9 cellular contexts compared by ENCODE assay signal in genomic region chr12:50032516-50033316, GRCh38. TPM values are rescaled to one million over a fixed set of nuclear protein-coding genes. Genes with fewer than 3 reads are reported as not detected.
A peak's percentile ranks its signal among the peaks of the same experiment; 100 is the strongest.
DNase-seq lines count a peak whose midpoint lies in the region; ATAC-seq and TF ChIP-seq lines count a peak whose summit lies in the region.
"Had no signal": no experiment of that assay in that cellular context is flagged by ENCODE, and none has a peak within 500 bp of the region (broad histone marks: within the 10 kb centered on the region; RNA-seq: fewer than 3 reads in every experiment).

No MANE protein-coding gene starts in this region.

- TF ChIP-seq CTCF in epithelial cell of proximal tubule (conservative IDR thresholded peaks at IDR 0.05; ENCODE audit: low read depth, low read length), result no peak
- TF ChIP-seq CTCF in uterus (IDR thresholded peaks at IDR 0.05), result no peak

- peak overlapping the region; percentile 35 for H3K4me3 ChIP-seq in epithelial cell of proximal tubule (ENCODE audit: low read depth, low read length)
- peak overlapping the region; percentile 42 to 56 for H3K4me3 ChIP-seq in muscle layer of duodenum (ENCODE audit: low read depth in 1 of 2, low read length in 2 of 2)
- H3K4me3 ChIP-seq in aorta (ENCODE audit: low read length in 2 of 2), result no peak overlapping the region
- H3K4me3 ChIP-seq in uterus, result no peak overlapping the region

- H3K27ac ChIP-seq in muscle layer of duodenum (ENCODE audit: low read length) (peak overlapping the region; percentile 45), aorta (ENCODE audit: low read depth in 1 of 2, low read length in 2 of 2) (no peak overlapping the region), uterus (no peak overlapping the region)
- H3K27ac ChIP-seq: gastrocnemius medialis had no signal

- H3K4me1 ChIP-seq in muscle layer of duodenum (ENCODE audit: control insufficient read depth in 1 of 2, insufficient read depth in 2 of 2, low read length in 2 of 2) (peaks cover 0 to 10% of the 10 kb centered on the region in 2 donors), aorta (ENCODE audit: control insufficient read depth in 1 of 2, insufficient read depth in 2 of 2, low read length in 2 of 2) (no peaks in the 10 kb centered on the region), uterus (peaks cover 0 to 4% of the 10 kb centered on the region in 2 donors)
- H3K4me1 ChIP-seq: gastrocnemius medialis had no signal

- H3K27me3 Mint-ChIP-seq in activated naive CD8-positive, alpha-beta T cell treated with anti-CD3 and anti-CD28 coated beads, Interleukin-2, amount 50 U/mL, for 24 hours, result peaks cover 21% of the 10 kb centered on the region
- peaks cover 32% of the 10 kb centered on the region for H3K27me3 Mint-ChIP-seq in activated naive CD8-positive, alpha-beta T cell treated with anti-CD3 and anti-CD28 coated beads for 36 hours

- WGBS in aorta, 2 donors, result 13 to 16% methylated on average over 47 to 56 of the region's 56 CpGs

- peaks cover 3% of the 10 kb centered on the region for H3K4me1 Mint-ChIP-seq in activated naive CD8-positive, alpha-beta T cell treated with anti-CD3 and anti-CD28 coated beads, Interleukin-2, amount 50 U/mL, for 24 hours
- H3K4me1 Mint-ChIP-seq in activated naive CD8-positive, alpha-beta T cell treated with anti-CD3 and anti-CD28 coated beads for 36 hours, result peaks cover 1% of the 10 kb centered on the region

- intact Hi-C loops in aorta (cut with DNase I), result no loop called here
- intact Hi-C loops in uterus (cut with DNase I; ENCODE audit: low total_unique reads), result no loop called here

- no peaks in the 10 kb centered on the region for H3K36me3 Mint-ChIP-seq in activated naive CD8-positive, alpha-beta T cell treated with anti-CD3 and anti-CD28 coated beads, Interleukin-2, amount 50 U/mL, for 24 hours (ENCODE audit: low read depth)
- H3K36me3 Mint-ChIP-seq in activated naive CD8-positive, alpha-beta T cell treated with anti-CD3 and anti-CD28 coated beads for 36 hours, result no peaks in the 10 kb centered on the region

- H3K36me3 ChIP-seq in muscle layer of duodenum (ENCODE audit: control insufficient read depth in 1 of 2, insufficient read depth in 2 of 2, low read length in 2 of 2) (no peaks in the 10 kb centered on the region), aorta (ENCODE audit: control insufficient read depth in 1 of 2, insufficient read depth in 2 of 2, low read length in 1 of 2) (no peaks in the 10 kb centered on the region), uterus (no peaks in the 10 kb centered on the region)
- H3K36me3 ChIP-seq: gastrocnemius medialis had no signal

- ATAC-seq in activated naive CD8-positive, alpha-beta T cell treated with anti-CD3 and anti-CD28 coated beads, Interleukin-2, amount 50 U/mL, for 24 hours, result no peak
- ATAC-seq in aorta (ENCODE audit: low FRiP score) (peak; percentile 11), GM21367 (IDR thresholded peaks at IDR 0.05; ENCODE audit: unreplicated experiment) (no peak)
- ATAC-seq: gastrocnemius medialis had no signal

- no peak overlapping the region for H3K27ac Mint-ChIP-seq in activated naive CD8-positive, alpha-beta T cell treated with anti-CD3 and anti-CD28 coated beads, Interleukin-2, amount 50 U/mL, for 24 hours
- H3K27ac Mint-ChIP-seq in activated naive CD8-positive, alpha-beta T cell treated with anti-CD3 and anti-CD28 coated beads for 36 hours, result no peak overlapping the region

- no peaks in the 10 kb centered on the region for H3K27me3 ChIP-seq in muscle layer of duodenum (ENCODE audit: low read depth, low read length)
- no peaks in the 10 kb centered on the region for H3K27me3 ChIP-seq in aorta (ENCODE audit: control insufficient read depth in 1 of 2, insufficient read depth in 2 of 2, low read length in 1 of 2)
- peaks cover 0 to 4% of the 10 kb centered on the region in 2 donors for H3K27me3 ChIP-seq in uterus

- DNase-seq in activated naive CD8-positive, alpha-beta T cell treated with anti-CD3 and anti-CD28 coated beads, Interleukin-2, amount 50 U/mL, for 24 hours, result no peak
- DNase-seq in activated naive CD8-positive, alpha-beta T cell treated with anti-CD3 and anti-CD28 coated beads for 36 hours, result no peak
- DNase-seq in epithelial cell of proximal tubule (ENCODE audit: low read depth), result no peak
- DNase-seq in aorta, result peak; percentile 55 to 74
- no peak for DNase-seq in DMS79 (lab: John Stamatoyannopoulos, UW)
- no peak for DNase-seq in uterus
- DNase-seq: gastrocnemius medialis had no signal

- H3K9me3 ChIP-seq in muscle layer of duodenum (ENCODE audit: control insufficient read depth in 1 of 2, low read length in 2 of 2), result no peaks in the 10 kb centered on the region
- no peaks in the 10 kb centered on the region for H3K9me3 ChIP-seq in aorta (ENCODE audit: control insufficient read depth, low read length)
- H3K9me3 ChIP-seq in uterus, result no peaks in the 10 kb centered on the region
- H3K9me3 ChIP-seq: gastrocnemius medialis had no signal

- H3K9me3 Mint-ChIP-seq in activated naive CD8-positive, alpha-beta T cell treated with anti-CD3 and anti-CD28 coated beads, Interleukin-2, amount 50 U/mL, for 24 hours, result no peaks in the 10 kb centered on the region
- no peaks in the 10 kb centered on the region for H3K9me3 Mint-ChIP-seq in activated naive CD8-positive, alpha-beta T cell treated with anti-CD3 and anti-CD28 coated beads for 36 hours

- peak overlapping the region; percentile 42 for H3K4me3 Mint-ChIP-seq in activated naive CD8-positive, alpha-beta T cell treated with anti-CD3 and anti-CD28 coated beads, Interleukin-2, amount 50 U/mL, for 24 hours
- no peak overlapping the region for H3K4me3 Mint-ChIP-seq in activated naive CD8-positive, alpha-beta T cell treated with anti-CD3 and anti-CD28 coated beads for 36 hours

- no peak for TF ChIP-seq POLR2A in uterus (IDR thresholded peaks at IDR 0.05)

RNA-seq across cellular contexts. Expression of gene RACGAP1, which starts 7.4 kb away (rescaled TPM):
- total RNA-seq in activated naive CD8-positive, alpha-beta T cell treated with anti-CD3 and anti-CD28 coated beads for 36 hours, result 100 to 1,000 TPM; 111 to 119 TPM
- total RNA-seq in epithelial cell of proximal tubule, result 86.5 and 98.2 TPM in 2 replicates
- 10 to 100 TPM in 1 of 2 donors, 1 to 10 TPM in 1; 8.0 to 10.1 TPM for total RNA-seq in aorta
- polyA plus RNA-seq in aorta, result 1 to 10 TPM; 4.6 to 7.9 TPM
- total RNA-seq in uterus, result 10 to 100 TPM in 1 of 4 donors, 1 to 10 TPM in 3; 8.5 to 57.8 (median 9.3) TPM

RNA-seq across cellular contexts. Expression of gene ASIC1, which starts 24.7 kb away (rescaled TPM):
- 10 to 100 TPM; 10.8 TPM for total RNA-seq in activated naive CD8-positive, alpha-beta T cell treated with anti-CD3 and anti-CD28 coated beads for 36 hours
- 1.4 and 4.0 TPM in 2 replicates for total RNA-seq in epithelial cell of proximal tubule
- total RNA-seq in aorta, result 1 to 10 TPM in 1 of 2 donors, under 1 TPM in 1; 0.39 to 5.8 TPM
- 1 to 10 TPM in 1 of 2 donors, not detected in 1; 1.2 TPM for polyA plus RNA-seq in aorta
- total RNA-seq in uterus, result 1 to 10 TPM in 2 of 4 donors, not detected in 2; 3.5 to 5.6 TPM

RNA-seq across cellular contexts. Expression of gene SMARCD1, which starts 52.4 kb away (rescaled TPM):
- 10 to 100 TPM; 65.8 to 74.8 TPM for total RNA-seq in activated naive CD8-positive, alpha-beta T cell treated with anti-CD3 and anti-CD28 coated beads for 36 hours
- total RNA-seq in epithelial cell of proximal tubule, result 77.3 and 111 TPM in 2 replicates
- total RNA-seq in aorta, result 10 to 100 TPM; 41.0 to 44.6 TPM
- polyA plus RNA-seq in aorta, result 10 to 100 TPM; 15.0 to 19.9 TPM
- total RNA-seq in uterus, result 10 to 100 TPM in 3 of 4 donors, 1 to 10 TPM in 1; 4.1 to 54.6 (median 39.6) TPM

RNA-seq across cellular contexts. Expression of gene AQP6, which starts 60.0 kb away (rescaled TPM):
- total RNA-seq in activated naive CD8-positive, alpha-beta T cell treated with anti-CD3 and anti-CD28 coated beads for 36 hours, result not detected
- total RNA-seq in epithelial cell of proximal tubule, result not detected in 2 replicates
- total RNA-seq in aorta, result under 1 TPM in 1 of 2 donors, not detected in 1; 0.39 TPM
- not detected for polyA plus RNA-seq in aorta
- total RNA-seq in uterus, result under 1 TPM in 1 of 4 donors, not detected in 3; 0.35 TPM
- total RNA-seq: gastrocnemius medialis had no signal

Comparison
In these comparisons a context has a peak if more than half of its experiments do, and no peak if none do; other contexts are left out.
1. DNase-seq: peak in aorta (2 of 2); none in activated naive CD8-positive, alpha-beta T cell treated with anti-CD3 and anti-CD28 coated beads, Interleukin-2, amount 50 U/mL, for 24 hours (single experiment), activated naive CD8-positive, alpha-beta T cell treated with anti-CD3 and anti-CD28 coated beads for 36 hours (single experiment), epithelial cell of proximal tubule (single experiment), DMS79 (single experiment) and uterus (0 of 2).
2. H3K4me3 ChIP-seq: peak in epithelial cell of proximal tubule (single experiment) and muscle layer of duodenum (2 of 2); none in aorta (0 of 2) and uterus (0 of 2).